Comparison of ENCODE assay signal across 1 cellular context in the genomic region with DNA sequence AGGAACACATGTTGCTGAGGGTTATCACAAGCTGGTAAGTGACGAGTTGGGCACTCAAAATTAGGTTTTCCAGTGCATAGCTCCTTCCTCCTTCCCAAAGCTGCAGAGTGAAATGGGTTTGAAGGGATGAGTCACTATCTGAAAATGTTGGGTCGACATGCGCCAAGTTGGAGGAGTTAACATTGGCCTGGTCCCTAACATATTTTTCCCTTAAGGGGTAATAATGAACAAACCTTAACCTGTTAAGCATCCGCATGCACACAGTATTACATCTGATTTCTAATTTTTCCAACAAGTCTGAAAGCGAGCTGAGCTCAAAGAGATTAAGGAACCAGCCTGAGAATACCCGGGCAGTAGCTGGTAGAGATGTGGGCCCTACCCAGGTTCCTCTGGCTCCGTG.
TF ChIP-seq lines count a peak whose summit lies in the region.

No MANE protein-coding gene starts in this region.

TF ChIP-seq in IMR-90, 13 proteins besides CTCF, POLR2A, EP300 and RAD21:
- no peak for TF ChIP-seq CEBPB (IDR thresholded peaks at IDR 0.05; ENCODE audit: low read depth, low read length)
- TF ChIP-seq BHLHE40 (IDR thresholded peaks at IDR 0.05; ENCODE audit: low read depth, low read length), result no peak
- no peak for TF ChIP-seq NFE2L2 (IDR thresholded peaks at IDR 0.05; ENCODE audit: low read depth, low read length)
- TF ChIP-seq MXI1 (IDR thresholded peaks at IDR 0.05; ENCODE audit: borderline replicate concordance, low read depth, low read length), result no peak
- TF ChIP-seq CHD1 (IDR thresholded peaks at IDR 0.05; ENCODE audit: low read depth, low read length), result no peak
- TF ChIP-seq RFX5 (IDR thresholded peaks at IDR 0.05; ENCODE audit: low read depth, low read length), result no peak
- TF ChIP-seq MAZ (IDR thresholded peaks at IDR 0.05; ENCODE audit: borderline replicate concordance, low read depth, low read length), result no peak
- TF ChIP-seq, protein P1, sequence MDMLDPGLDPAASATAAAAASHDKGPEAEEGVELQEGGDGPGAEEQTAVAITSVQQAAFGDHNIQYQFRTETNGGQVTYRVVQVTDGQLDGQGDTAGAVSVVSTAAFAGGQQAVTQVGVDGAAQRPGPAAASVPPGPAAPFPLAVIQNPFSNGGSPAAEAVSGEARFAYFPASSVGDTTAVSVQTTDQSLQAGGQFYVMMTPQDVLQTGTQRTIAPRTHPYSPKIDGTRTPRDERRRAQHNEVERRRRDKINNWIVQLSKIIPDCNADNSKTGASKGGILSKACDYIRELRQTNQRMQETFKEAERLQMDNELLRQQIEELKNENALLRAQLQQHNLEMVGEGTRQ (IDR thresholded peaks at IDR 0.05; ENCODE audit: low read depth, low read length), result no peak
- no peak for TF ChIP-seq SMC3 (IDR thresholded peaks at IDR 0.05; ENCODE audit: low read depth, low read length)
- no peak for TF ChIP-seq RCOR1 (IDR thresholded peaks at IDR 0.05; ENCODE audit: insufficient replicate concordance, low read length)
- no peak for TF ChIP-seq MAFK (IDR thresholded peaks at IDR 0.05; ENCODE audit: low read depth, low read length)
- TF ChIP-seq FOS (IDR thresholded peaks at IDR 0.05; ENCODE audit: low read depth, low read length), result no peak
